ENCODE assay signal across 16 cellular contexts in genomic region chr17:14760212-14760611, GRCh38.
DNase-seq lines count a peak whose midpoint lies in the region; ATAC-seq and TF ChIP-seq lines count a peak whose summit lies in the region.
"Had no signal": no experiment of that assay in that cellular context is flagged by ENCODE, and none has a peak within 500 bp of the region (broad histone marks: within the 10 kb centered on the region; RNA-seq: fewer than 3 reads in every experiment).

No MANE protein-coding gene starts in this region.

- no peaks in the 10 kb centered on the region for H3K4me1 ChIP-seq in GM23338 (ENCODE audit: insufficient read depth)
- peaks cover 10 to 51% (median 18%) of the 10 kb centered on the region in 4 donors for H3K4me1 ChIP-seq in liver (ENCODE audit: control insufficient read depth in 4 of 4, insufficient read depth in 4 of 4, low read length in 3 of 4)
- H3K4me1 ChIP-seq in osteoblast (ENCODE audit: insufficient read depth, low read length): peaks cover 13% of the 10 kb centered on the region
- H3K4me1 ChIP-seq: esophagus squamous epithelium, heart right ventricle had no signal

- H2AFZ ChIP-seq in GM23338 (peak overlapping the region; percentile 56), osteoblast (ENCODE audit: low read length) (no peak overlapping the region)

- DNase-seq in GM23338 (ENCODE audit: low spot score): no peak
- no peak for DNase-seq in osteoblast (ENCODE audit: insufficient read length, low spot score, missing footprints)
- DNase-seq in T-helper 17 cell: no peak
- no peak for DNase-seq in NCI-H2029 treated with DMSO at 0.1 percent for 48 hours (lab: John Stamatoyannopoulos, UW)
- DNase-seq: activated CD4-positive, alpha-beta memory T cell treated with anti-CD3 and anti-CD28 coated beads, Interleukin-2, amount 10 ng/mL, durations not matched to agents 7 days and 5 days; activated naive CD8-positive, alpha-beta T cell treated with anti-CD3 and anti-CD28 coated beads, Interleukin-2, amount 10 ng/mL, durations not matched to agents 7 days and 5 days; activated T-cell treated with anti-CD3 and anti-CD28 coated beads, Interleukin-2, amount 50 U/mL, for 48 hours; CD8-positive, alpha-beta T cell; esophagus squamous epithelium; heart right ventricle; MV-4-11 had no signal

- ATAC-seq in GM18511 (IDR thresholded peaks at IDR 0.05; ENCODE audit: unreplicated experiment) (peak; percentile 57), GM23338 (no peak), HG03342 (IDR thresholded peaks at IDR 0.05; ENCODE audit: unreplicated experiment) (peak; percentile 58), GM19324 (IDR thresholded peaks at IDR 0.05; ENCODE audit: low FRiP score, unreplicated experiment) (no peak), T-helper 17 cell (no peak)
- ATAC-seq: CD8-positive, alpha-beta T cell; heart right ventricle had no signal

- H3K27me3 ChIP-seq in GM23338 (ENCODE audit: insufficient read depth): no peaks in the 10 kb centered on the region
- no peaks in the 10 kb centered on the region for H3K27me3 ChIP-seq in liver (ENCODE audit: control insufficient read depth in 4 of 4, insufficient read depth in 4 of 4, low read length in 3 of 4)
- H3K27me3 ChIP-seq in osteoblast (ENCODE audit: insufficient read depth, low read length): no peaks in the 10 kb centered on the region
- H3K27me3 ChIP-seq: esophagus squamous epithelium had no signal

- H3F3A ChIP-seq in GM23338 (replicated peaks; ENCODE audit: low read depth): no peaks in the 10 kb centered on the region

- H3K27ac ChIP-seq in GM23338 (ENCODE audit: low read depth) (no peak overlapping the region), liver (ENCODE audit: low read depth in 1 of 2, low read length in 2 of 2) (peak overlapping the region; percentile 70 to 78), osteoblast (ENCODE audit: low read depth, low read length) (no peak overlapping the region)
- H3K27ac ChIP-seq: esophagus squamous epithelium, heart right ventricle had no signal

- H3K4me3 Mint-ChIP-seq in GM23338 (no peak overlapping the region), T-helper 17 cell (no peak overlapping the region)
- H3K4me3 Mint-ChIP-seq: activated CD4-positive, alpha-beta memory T cell treated with anti-CD3 and anti-CD28 coated beads, Interleukin-2, amount 10 ng/mL, durations not matched to agents 7 days and 5 days; activated naive CD8-positive, alpha-beta T cell treated with anti-CD3 and anti-CD28 coated beads, Interleukin-2, amount 10 ng/mL, durations not matched to agents 7 days and 5 days; CD8-positive, alpha-beta T cell; neural crest cell had no signal

- H3K27me3 Mint-ChIP-seq in GM23338 (ENCODE audit: insufficient read depth, low read depth, poor library complexity): no peaks in the 10 kb centered on the region
- peaks cover 9% of the 10 kb centered on the region for H3K27me3 Mint-ChIP-seq in T-helper 17 cell
- H3K27me3 Mint-ChIP-seq: activated CD4-positive, alpha-beta memory T cell treated with anti-CD3 and anti-CD28 coated beads, Interleukin-2, amount 10 ng/mL, durations not matched to agents 7 days and 5 days had no signal

- H3K9me3 Mint-ChIP-seq in GM23338: no peaks in the 10 kb centered on the region
- H3K9me3 Mint-ChIP-seq: activated CD4-positive, alpha-beta memory T cell treated with anti-CD3 and anti-CD28 coated beads, Interleukin-2, amount 10 ng/mL, durations not matched to agents 7 days and 5 days; CD8-positive, alpha-beta T cell had no signal

- WGBS in liver: 82% methylated on average over 4 of the region's 4 CpGs

- H3K4me1 Mint-ChIP-seq in GM23338 (no peaks in the 10 kb centered on the region), T-helper 17 cell (peaks cover 3% of the 10 kb centered on the region)
- H3K4me1 Mint-ChIP-seq: activated CD4-positive, alpha-beta memory T cell treated with anti-CD3 and anti-CD28 coated beads, Interleukin-2, amount 10 ng/mL, durations not matched to agents 7 days and 5 days had no signal

- no peaks in the 10 kb centered on the region for H3K36me3 Mint-ChIP-seq in GM23338 (ENCODE audit: low read depth)
- no peaks in the 10 kb centered on the region for H3K36me3 Mint-ChIP-seq in T-helper 17 cell (ENCODE audit: low read depth)
- H3K36me3 Mint-ChIP-seq: activated naive CD8-positive, alpha-beta T cell treated with anti-CD3 and anti-CD28 coated beads, Interleukin-2, amount 10 ng/mL, durations not matched to agents 7 days and 5 days; CD8-positive, alpha-beta T cell had no signal

- H3K9me3 ChIP-seq in liver (ENCODE audit: control insufficient read depth in 4 of 4, low read length in 3 of 4) (no peaks in the 10 kb centered on the region), osteoblast (ENCODE audit: low read depth, low read length) (no peaks in the 10 kb centered on the region), T-helper 17 cell (ENCODE audit: control insufficient read depth, low read length, poor library complexity, severe bottlenecking) (no peaks in the 10 kb centered on the region)
- H3K9me3 ChIP-seq: esophagus squamous epithelium, heart right ventricle had no signal

- no peak for TF ChIP-seq RAD21 in liver (IDR thresholded peaks at IDR 0.05)

- H3K27ac Mint-ChIP-seq in GM23338 (no peak overlapping the region), T-helper 17 cell (no peak overlapping the region)
- H3K27ac Mint-ChIP-seq: activated CD4-positive, alpha-beta memory T cell treated with anti-CD3 and anti-CD28 coated beads, Interleukin-2, amount 10 ng/mL, durations not matched to agents 7 days and 5 days; activated naive CD8-positive, alpha-beta T cell treated with anti-CD3 and anti-CD28 coated beads, Interleukin-2, amount 10 ng/mL, durations not matched to agents 7 days and 5 days; CD8-positive, alpha-beta T cell had no signal

- H3K79me2 ChIP-seq in GM23338 (replicated peaks; ENCODE audit: insufficient read depth) (no peaks in the 10 kb centered on the region), osteoblast (ENCODE audit: insufficient read depth, low read length) (no peaks in the 10 kb centered on the region)

- H3K36me3 ChIP-seq in GM23338 (ENCODE audit: insufficient read depth) (no peaks in the 10 kb centered on the region), liver (ENCODE audit: control insufficient read depth in 4 of 4, insufficient read depth in 3 of 4, low read depth in 1 of 4, low read length in 3 of 4) (no peaks in the 10 kb centered on the region), osteoblast (ENCODE audit: insufficient read depth, low read length) (no peaks in the 10 kb centered on the region)
- H3K36me3 ChIP-seq: esophagus squamous epithelium, heart right ventricle had no signal

- no peak overlapping the region for H3K4me3 ChIP-seq in GM23338
- H3K4me3 ChIP-seq in liver (ENCODE audit: low read depth in 1 of 3, low read length in 3 of 3): no peak overlapping the region
- no peak overlapping the region for H3K4me3 ChIP-seq in osteoblast (ENCODE audit: insufficient read depth, low read length)
- H3K4me3 ChIP-seq: esophagus squamous epithelium, heart right ventricle had no signal

- no peak overlapping the region for H3K9ac ChIP-seq in liver (ENCODE audit: low read depth in 1 of 2, low read length in 2 of 2)

- no peaks in the 10 kb centered on the region for H3K9me2 ChIP-seq in GM23338 (ENCODE audit: insufficient read depth)

- H3K4me2 ChIP-seq in GM23338 (no peak overlapping the region), osteoblast (ENCODE audit: insufficient read depth, low read length) (no peak overlapping the region)

- H4K20me1 ChIP-seq in GM23338 (replicated peaks; ENCODE audit: insufficient read depth): no peaks in the 10 kb centered on the region
- H4K20me1 ChIP-seq in osteoblast (ENCODE audit: insufficient read depth, low read length): no peaks in the 10 kb centered on the region

- TF ChIP-seq CTCF in GM23338 (conservative IDR thresholded peaks at IDR 0.05; ENCODE audit: low read depth in 2 of 2) (no peak), liver (IDR thresholded peaks at IDR 0.05; ENCODE audit: low read depth, low read length, missing input control) (no peak), osteoblast (IDR thresholded peaks at IDR 0.05; ENCODE audit: extremely low read depth, low read depth, low read length) (no peak)

TF ChIP-seq in GM23338, 12 proteins besides CTCF, POLR2A, EP300 and RAD21 (continues in another document):
- TF ChIP-seq EZH2 (IDR thresholded peaks at IDR 0.05; ENCODE audit: low read depth, unreplicated experiment) (no peak), EZH2phosphoT487 (IDR thresholded peaks at IDR 0.05; ENCODE audit: unreplicated experiment) (no peak), NANOG (IDR thresholded peaks at IDR 0.05; ENCODE audit: borderline replicate concordance) (no peak), POLR2AphosphoS5 (IDR thresholded peaks at IDR 0.05; ENCODE audit: low read depth) (no peak), ETS1 (IDR thresholded peaks at IDR 0.05) (no peak), ZNF331 (CRISPR knock-in tag; IDR thresholded peaks at IDR 0.05; ENCODE audit: low read depth) (no peak), CREB1 (CRISPR knock-in tag; IDR thresholded peaks at IDR 0.05; ENCODE audit: low read depth) (no peak)

TF ChIP-seq in liver, 16 proteins besides CTCF, POLR2A, EP300 and RAD21:
- TF ChIP-seq RXRA (IDR thresholded peaks at IDR 0.05): no peak
- no peak for TF ChIP-seq EGR1 (IDR thresholded peaks at IDR 0.05; ENCODE audit: low read depth in 2 of 2)
- no peak for TF ChIP-seq NR2F2 (IDR thresholded peaks at IDR 0.05)
- no peak for TF ChIP-seq TAF1 (conservative IDR thresholded peaks at IDR 0.05)

Comparison
In these comparisons a context has a peak if more than half of its experiments do, and no peak if none do; other contexts are left out.
1. ATAC-seq: peak in GM18511 (single experiment) and HG03342 (single experiment); none in GM23338 (single experiment), GM19324 (single experiment) and T-helper 17 cell (single experiment).
2. H3K27ac ChIP-seq: peak in liver (2 of 2); none in GM23338 (single experiment) and osteoblast (single experiment).